Comparison of ENCODE assay signal across 1 cellular context in the genomic region with DNA sequence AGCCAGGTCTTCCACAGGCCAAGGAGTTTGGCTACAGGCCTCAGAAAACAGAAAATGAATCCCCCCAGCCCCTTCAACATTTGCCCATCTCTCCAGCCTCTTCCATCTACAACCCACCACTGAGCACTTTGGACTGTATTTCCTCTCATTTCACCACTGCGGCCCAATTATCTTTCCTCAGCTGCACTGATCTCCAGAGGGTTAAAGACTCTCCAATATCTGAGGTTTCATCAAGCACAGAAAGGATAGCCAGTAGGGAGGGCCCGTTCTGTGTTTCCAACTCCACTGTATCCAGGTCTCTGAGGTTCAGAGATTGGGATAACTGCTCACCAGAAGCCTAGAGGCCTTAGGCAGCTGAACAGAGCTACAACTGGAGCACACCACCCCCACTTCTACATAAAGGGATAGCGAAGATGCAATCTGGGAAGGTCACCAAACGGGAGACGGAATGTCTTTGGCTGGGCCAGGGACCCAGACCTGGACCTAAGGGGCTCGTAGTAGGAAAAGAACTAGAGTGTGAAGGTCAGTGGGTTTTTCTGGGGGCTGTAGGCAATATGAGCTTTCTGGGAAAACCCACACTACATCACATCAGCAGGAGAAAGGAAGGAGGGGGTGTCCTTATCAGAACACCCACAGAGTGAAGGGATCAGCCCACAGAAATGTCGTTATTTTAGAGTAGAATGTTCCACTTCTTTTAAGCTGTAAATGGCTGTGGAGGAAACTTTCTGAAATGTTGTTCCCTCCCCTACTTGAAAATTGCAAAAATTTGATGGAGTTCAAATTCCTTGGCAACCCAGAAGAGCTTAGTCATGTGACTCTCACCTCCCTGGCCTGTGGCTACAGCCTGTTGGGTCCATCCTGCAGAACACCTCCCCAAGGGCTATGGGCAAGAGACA.
TF ChIP-seq lines count a peak whose summit lies in the region.

No MANE protein-coding gene starts in this region.

TF ChIP-seq in K562, 482 proteins besides CTCF, POLR2A, EP300 and RAD21 (continued from another document):
- TF ChIP-seq, protein P1, sequence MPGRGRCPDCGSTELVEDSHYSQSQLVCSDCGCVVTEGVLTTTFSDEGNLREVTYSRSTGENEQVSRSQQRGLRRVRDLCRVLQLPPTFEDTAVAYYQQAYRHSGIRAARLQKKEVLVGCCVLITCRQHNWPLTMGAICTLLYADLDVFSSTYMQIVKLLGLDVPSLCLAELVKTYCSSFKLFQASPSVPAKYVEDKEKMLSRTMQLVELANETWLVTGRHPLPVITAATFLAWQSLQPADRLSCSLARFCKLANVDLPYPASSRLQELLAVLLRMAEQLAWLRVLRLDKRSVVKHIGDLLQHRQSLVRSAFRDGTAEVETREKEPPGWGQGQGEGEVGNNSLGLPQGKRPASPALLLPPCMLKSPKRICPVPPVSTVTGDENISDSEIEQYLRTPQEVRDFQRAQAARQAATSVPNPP (IDR thresholded peaks at IDR 0.05; ENCODE audit: borderline replicate concordance, insufficient read depth, insufficient read length), result no peak
- TF ChIP-seq FOXA3 (CRISPR knock-in tag; conservative IDR thresholded peaks at IDR 0.05 in 1 of 2, IDR thresholded peaks at IDR 0.05 in 1 of 2) (no peak), ATF7 (IDR thresholded peaks at IDR 0.05) (peak; percentile 47; the same call in 1 of the 2 replicates), TCF7L2 (IDR thresholded peaks at IDR 0.05; ENCODE audit: low read depth, low read length) (no peak), ZNF766 (CRISPR knock-in tag; conservative IDR thresholded peaks at IDR 0.05) (peak; percentile 97), SMARCC2 (IDR thresholded peaks at IDR 0.05; ENCODE audit: low read depth) (peak; percentile 59; the same call in 1 of the 2 replicates), CXXC5 (CRISPR knock-in tag; IDR thresholded peaks at IDR 0.05) (0 out of 2 replicates have a peak, but pooled peaks have one; percentile 9), ZNF583 (CRISPR knock-in tag; IDR thresholded peaks at IDR 0.05) (no peak), YY1 (IDR thresholded peaks at IDR 0.05; ENCODE audit: borderline replicate concordance in 1 of 3, control insufficient read depth in 1 of 3, extremely low read depth in 1 of 3, insufficient read depth in 3 of 3, insufficient read length in 1 of 3, insufficient replicate concordance in 2 of 3, low read depth in 1 of 3, low read length in 2 of 3) (no peak), C11orf30 (IDR thresholded peaks at IDR 0.05; ENCODE audit: low read depth) (0 out of 2 replicates have a peak, but pooled peaks have one; percentile 17), ZNF589 (CRISPR knock-in tag; IDR thresholded peaks at IDR 0.05; ENCODE audit: low read depth) (no peak), JUND (IDR thresholded peaks at IDR 0.05; ENCODE audit: borderline replicate concordance, low read depth, low read length) (peak; percentile 49; the same call in 1 of the 2 replicates), JUND (tag; IDR thresholded peaks at IDR 0.05; ENCODE audit: borderline replicate concordance, low read depth, low read length) (no peak; the same call in 2 of the 3 replicates), SMARCE1 (IDR thresholded peaks at IDR 0.05) (peak; percentile 67), HDAC2 (IDR thresholded peaks at IDR 0.05) (peak; percentile 62; the same call in 1 of the 2 replicates), GATAD2A (IDR thresholded peaks at IDR 0.05) (no peak), TEAD4 (IDR thresholded peaks at IDR 0.05; ENCODE audit: low read length) (peak; percentile 80), TEAD4 (CRISPR knock-in tag; IDR thresholded peaks at IDR 0.05; ENCODE audit: borderline replicate concordance) (no peak), ZNF57 (CRISPR knock-in tag; IDR thresholded peaks at IDR 0.05) (no peak), POLR2AphosphoS2 (IDR thresholded peaks at IDR 0.05; ENCODE audit: low read length) (no peak), EWSR1 (IDR thresholded peaks at IDR 0.05; ENCODE audit: borderline replicate concordance, low read depth, partially characterized antibody) (no peak), FOXM1 (IDR thresholded peaks at IDR 0.05; ENCODE audit: low read depth) (peak; percentile 18; the same call in 1 of the 2 replicates), FOXM1 (CRISPR knock-in tag; IDR thresholded peaks at IDR 0.05; ENCODE audit: low read depth) (no peak), NR2C1 (IDR thresholded peaks at IDR 0.05) (no peak), NR2C1 (tag; IDR thresholded peaks at IDR 0.05) (peak; percentile 49; the same call in 1 of the 2 replicates), NCOA1 (IDR thresholded peaks at IDR 0.05; ENCODE audit: low read depth) (peak; percentile 51; the same call in 1 of the 2 replicates), RB1 (IDR thresholded peaks at IDR 0.05; ENCODE audit: low read depth) (no peak), NCOA4 (IDR thresholded peaks at IDR 0.05; ENCODE audit: partially characterized antibody) (no peak), ZZZ3 (IDR thresholded peaks at IDR 0.05) (no peak), NONO (IDR thresholded peaks at IDR 0.05; ENCODE audit: low read depth in 2 of 2, low read length in 1 of 2) (no peak), ZNF175 (CRISPR knock-in tag; IDR thresholded peaks at IDR 0.05; ENCODE audit: low read depth) (peak; percentile 66; the same call in 1 of the 2 replicates), STAT5A (IDR thresholded peaks at IDR 0.05; ENCODE audit: borderline replicate concordance, low read length) (peak; percentile 88), ZKSCAN8 (CRISPR knock-in tag; IDR thresholded peaks at IDR 0.05) (no peak)
- TF ChIP-seq, protein P2, sequence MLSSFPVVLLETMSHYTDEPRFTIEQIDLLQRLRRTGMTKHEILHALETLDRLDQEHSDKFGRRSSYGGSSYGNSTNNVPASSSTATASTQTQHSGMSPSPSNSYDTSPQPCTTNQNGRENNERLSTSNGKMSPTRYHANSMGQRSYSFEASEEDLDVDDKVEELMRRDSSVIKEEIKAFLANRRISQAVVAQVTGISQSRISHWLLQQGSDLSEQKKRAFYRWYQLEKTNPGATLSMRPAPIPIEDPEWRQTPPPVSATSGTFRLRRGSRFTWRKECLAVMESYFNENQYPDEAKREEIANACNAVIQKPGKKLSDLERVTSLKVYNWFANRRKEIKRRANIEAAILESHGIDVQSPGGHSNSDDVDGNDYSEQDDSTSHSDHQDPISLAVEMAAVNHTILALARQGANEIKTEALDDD (IDR thresholded peaks at IDR 0.05), result peak; percentile 48; the same call in 1 of the 2 replicates
- TF ChIP-seq, protein P3, sequence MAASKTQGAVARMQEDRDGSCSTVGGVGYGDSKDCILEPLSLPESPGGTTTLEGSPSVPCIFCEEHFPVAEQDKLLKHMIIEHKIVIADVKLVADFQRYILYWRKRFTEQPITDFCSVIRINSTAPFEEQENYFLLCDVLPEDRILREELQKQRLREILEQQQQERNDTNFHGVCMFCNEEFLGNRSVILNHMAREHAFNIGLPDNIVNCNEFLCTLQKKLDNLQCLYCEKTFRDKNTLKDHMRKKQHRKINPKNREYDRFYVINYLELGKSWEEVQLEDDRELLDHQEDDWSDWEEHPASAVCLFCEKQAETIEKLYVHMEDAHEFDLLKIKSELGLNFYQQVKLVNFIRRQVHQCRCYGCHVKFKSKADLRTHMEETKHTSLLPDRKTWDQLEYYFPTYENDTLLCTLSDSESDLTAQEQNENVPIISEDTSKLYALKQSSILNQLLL (CRISPR knock-in tag; IDR thresholded peaks at IDR 0.05; ENCODE audit: borderline replicate concordance), result no peak
- TF ChIP-seq, protein P4, sequence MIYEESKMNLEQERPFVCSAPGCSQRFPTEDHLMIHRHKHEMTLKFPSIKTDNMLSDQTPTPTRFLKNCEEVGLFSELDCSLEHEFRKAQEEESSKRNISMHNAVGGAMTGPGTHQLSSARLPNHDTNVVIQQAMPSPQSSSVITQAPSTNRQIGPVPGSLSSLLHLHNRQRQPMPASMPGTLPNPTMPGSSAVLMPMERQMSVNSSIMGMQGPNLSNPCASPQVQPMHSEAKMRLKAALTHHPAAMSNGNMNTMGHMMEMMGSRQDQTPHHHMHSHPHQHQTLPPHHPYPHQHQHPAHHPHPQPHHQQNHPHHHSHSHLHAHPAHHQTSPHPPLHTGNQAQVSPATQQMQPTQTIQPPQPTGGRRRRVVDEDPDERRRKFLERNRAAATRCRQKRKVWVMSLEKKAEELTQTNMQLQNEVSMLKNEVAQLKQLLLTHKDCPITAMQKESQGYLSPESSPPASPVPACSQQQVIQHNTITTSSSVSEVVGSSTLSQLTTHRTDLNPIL (CRISPR knock-in tag; IDR thresholded peaks at IDR 0.05), result no peak
- TF ChIP-seq, protein P5, sequence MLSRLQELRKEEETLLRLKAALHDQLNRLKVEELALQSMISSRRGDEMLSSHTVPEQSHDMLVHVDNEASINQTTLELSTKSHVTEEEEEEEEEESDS (CRISPR knock-in tag; IDR thresholded peaks at IDR 0.05), result no peak
- TF ChIP-seq, protein P6, sequence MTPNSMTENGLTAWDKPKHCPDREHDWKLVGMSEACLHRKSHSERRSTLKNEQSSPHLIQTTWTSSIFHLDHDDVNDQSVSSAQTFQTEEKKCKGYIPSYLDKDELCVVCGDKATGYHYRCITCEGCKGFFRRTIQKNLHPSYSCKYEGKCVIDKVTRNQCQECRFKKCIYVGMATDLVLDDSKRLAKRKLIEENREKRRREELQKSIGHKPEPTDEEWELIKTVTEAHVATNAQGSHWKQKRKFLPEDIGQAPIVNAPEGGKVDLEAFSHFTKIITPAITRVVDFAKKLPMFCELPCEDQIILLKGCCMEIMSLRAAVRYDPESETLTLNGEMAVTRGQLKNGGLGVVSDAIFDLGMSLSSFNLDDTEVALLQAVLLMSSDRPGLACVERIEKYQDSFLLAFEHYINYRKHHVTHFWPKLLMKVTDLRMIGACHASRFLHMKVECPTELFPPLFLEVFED (CRISPR knock-in tag; conservative IDR thresholded peaks at IDR 0.05), result 0 out of 2 replicates have a peak, but pooled peaks have one; percentile 5
- TF ChIP-seq, protein P7, sequence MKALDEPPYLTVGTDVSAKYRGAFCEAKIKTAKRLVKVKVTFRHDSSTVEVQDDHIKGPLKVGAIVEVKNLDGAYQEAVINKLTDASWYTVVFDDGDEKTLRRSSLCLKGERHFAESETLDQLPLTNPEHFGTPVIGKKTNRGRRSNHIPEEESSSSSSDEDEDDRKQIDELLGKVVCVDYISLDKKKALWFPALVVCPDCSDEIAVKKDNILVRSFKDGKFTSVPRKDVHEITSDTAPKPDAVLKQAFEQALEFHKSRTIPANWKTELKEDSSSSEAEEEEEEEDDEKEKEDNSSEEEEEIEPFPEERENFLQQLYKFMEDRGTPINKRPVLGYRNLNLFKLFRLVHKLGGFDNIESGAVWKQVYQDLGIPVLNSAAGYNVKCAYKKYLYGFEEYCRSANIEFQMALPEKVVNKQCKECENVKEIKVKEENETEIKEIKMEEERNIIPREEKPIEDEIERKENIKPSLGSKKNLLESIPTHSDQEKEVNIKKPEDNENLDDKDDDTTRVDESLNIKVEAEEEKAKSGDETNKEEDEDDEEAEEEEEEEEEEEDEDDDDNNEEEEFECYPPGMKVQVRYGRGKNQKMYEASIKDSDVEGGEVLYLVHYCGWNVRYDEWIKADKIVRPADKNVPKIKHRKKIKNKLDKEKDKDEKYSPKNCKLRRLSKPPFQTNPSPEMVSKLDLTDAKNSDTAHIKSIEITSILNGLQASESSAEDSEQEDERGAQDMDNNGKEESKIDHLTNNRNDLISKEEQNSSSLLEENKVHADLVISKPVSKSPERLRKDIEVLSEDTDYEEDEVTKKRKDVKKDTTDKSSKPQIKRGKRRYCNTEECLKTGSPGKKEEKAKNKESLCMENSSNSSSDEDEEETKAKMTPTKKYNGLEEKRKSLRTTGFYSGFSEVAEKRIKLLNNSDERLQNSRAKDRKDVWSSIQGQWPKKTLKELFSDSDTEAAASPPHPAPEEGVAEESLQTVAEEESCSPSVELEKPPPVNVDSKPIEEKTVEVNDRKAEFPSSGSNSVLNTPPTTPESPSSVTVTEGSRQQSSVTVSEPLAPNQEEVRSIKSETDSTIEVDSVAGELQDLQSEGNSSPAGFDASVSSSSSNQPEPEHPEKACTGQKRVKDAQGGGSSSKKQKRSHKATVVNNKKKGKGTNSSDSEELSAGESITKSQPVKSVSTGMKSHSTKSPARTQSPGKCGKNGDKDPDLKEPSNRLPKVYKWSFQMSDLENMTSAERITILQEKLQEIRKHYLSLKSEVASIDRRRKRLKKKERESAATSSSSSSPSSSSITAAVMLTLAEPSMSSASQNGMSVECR (CRISPR knock-in tag; IDR thresholded peaks at IDR 0.05), result no peak
